ENCODE assay signal across 10 cellular contexts in the genomic region with DNA sequence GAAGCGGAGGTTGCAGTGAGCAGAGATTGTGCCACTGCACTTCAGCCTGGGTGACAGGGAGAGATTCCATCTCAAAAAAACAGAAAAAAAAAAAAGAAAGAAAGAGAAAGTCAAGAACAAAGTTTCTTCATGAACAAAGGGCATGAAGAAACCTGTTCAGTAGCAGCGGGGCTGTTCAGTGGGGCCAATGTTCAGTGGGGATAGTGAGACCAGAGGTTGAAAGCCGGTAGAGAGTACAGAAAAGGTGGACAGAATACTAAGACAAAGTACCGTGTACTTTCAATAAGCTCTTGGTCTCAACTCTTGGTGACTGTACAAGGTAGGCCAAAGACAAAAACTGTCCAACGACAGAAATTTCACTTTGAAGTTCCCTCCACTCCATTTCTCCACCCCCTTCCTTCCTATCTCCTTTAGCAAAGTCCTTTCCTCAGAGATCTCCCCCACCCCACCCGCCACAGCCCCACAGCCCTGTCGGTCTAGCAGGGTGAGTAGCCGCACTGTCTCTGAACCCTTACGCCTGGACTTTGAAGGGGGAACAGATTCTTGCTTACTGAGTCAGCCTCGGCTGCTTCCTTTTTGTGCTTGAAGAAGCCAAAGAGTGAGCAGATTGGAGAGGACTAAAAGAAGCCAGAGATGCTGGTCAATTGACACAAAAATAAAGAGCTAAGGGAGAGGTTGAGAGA. TPM values are rescaled to one million over a fixed set of nuclear protein-coding genes. Genes with fewer than 3 reads are reported as not detected.
DNase-seq lines count a peak whose midpoint lies in the region; ATAC-seq, FAIRE-seq and TF ChIP-seq lines count a peak whose summit lies in the region.
"Had no signal": no experiment of that assay in that cellular context is flagged by ENCODE, and none has a peak within 500 bp of the region (broad histone marks: within the 10 kb centered on the region; RNA-seq: fewer than 3 reads in every experiment).

No MANE protein-coding gene starts in this region.

- in situ Hi-C loops in astrocyte of the cerebellum (cut with HindIII; ENCODE audit: low sequenced_read_pairs), result no loop called here

- FAIRE-seq in HTR-8/SVneo (lab: Jason Lieb, UNC), result peak; percentile 97

- DNase-seq in HTR-8/SVneo (ENCODE audit: insufficient read length, low spot score), result peak; percentile 94
- DNase-seq in astrocyte of the cerebellum (ENCODE audit: low read depth), result peak; percentile 60
- DNase-seq in islet precursor cell, result peak; percentile 96
- no peak for DNase-seq in thoracic aorta (ENCODE audit: low spot score)
- no peak for DNase-seq in GM19240 (ENCODE audit: insufficient read length, low spot score)
- DNase-seq in activated CD4-positive, alpha-beta T cell treated with anti-CD3 and anti-CD28 coated beads, Interleukin-2, amount 10 ng/mL, durations not matched to agents 24 days and 14 days, result no peak
- DNase-seq in testis, result no peak
- DNase-seq: stimulated activated CD4-positive, alpha-beta T cell treated with anti-CD3 and anti-CD28 coated beads, Interleukin-15, amount 100 ng/mL, for 24 hours; T1000 had no signal

- ATAC-seq in thoracic aorta (ENCODE audit: insufficient number of reproducible peaks, low FRiP score, low read depth) (no peak), HG03439 (IDR thresholded peaks at IDR 0.05; ENCODE audit: unreplicated experiment) (no peak)

- H3K27ac ChIP-seq in thoracic aorta (peak overlapping the region; percentile 56 to 79), testis (no peak overlapping the region)

- 70 to 83% methylated on average over 10 of the region's 10 CpGs for WGBS in testis, 2 donors

- TF ChIP-seq POLR2A in testis (IDR thresholded peaks at IDR 0.05), result no peak

- H3K27ac Mint-ChIP-seq in activated CD4-positive, alpha-beta T cell treated with anti-CD3 and anti-CD28 coated beads, Interleukin-2, amount 10 ng/mL, durations not matched to agents 24 days and 14 days, result no peak overlapping the region

- H3K27me3 ChIP-seq in thoracic aorta (replicated peaks; ENCODE audit: insufficient read depth), result no peaks in the 10 kb centered on the region
- no peaks in the 10 kb centered on the region for H3K27me3 ChIP-seq in testis

- intact Hi-C loops in activated CD4-positive, alpha-beta T cell treated with anti-CD3 and anti-CD28 coated beads, Interleukin-2, amount 10 ng/mL, durations not matched to agents 24 days and 14 days (cut with micrococcal nuclease), result no loop called here
- intact Hi-C loops in testis (cut with DNase I; ENCODE audit: low total_unique reads), result no loop called here

- H3K9me3 ChIP-seq in thoracic aorta (no peaks in the 10 kb centered on the region), testis (no peaks in the 10 kb centered on the region)

- peaks cover 27% of the 10 kb centered on the region for H3K4me1 Mint-ChIP-seq in activated CD4-positive, alpha-beta T cell treated with anti-CD3 and anti-CD28 coated beads, Interleukin-2, amount 10 ng/mL, durations not matched to agents 24 days and 14 days

- H3K4me3 ChIP-seq in astrocyte of the cerebellum (ENCODE audit: low read depth, low read length) (no peak overlapping the region), thoracic aorta (no peak overlapping the region), testis (no peak overlapping the region)

- peaks cover 22% of the 10 kb centered on the region for H3K27me3 Mint-ChIP-seq in activated CD4-positive, alpha-beta T cell treated with anti-CD3 and anti-CD28 coated beads, Interleukin-2, amount 10 ng/mL, durations not matched to agents 24 days and 14 days

- H3K36me3 ChIP-seq in thoracic aorta, result no peaks in the 10 kb centered on the region
- H3K36me3 ChIP-seq in testis (ENCODE audit: low read depth, missing control alignments), result no peaks in the 10 kb centered on the region

- H3K4me3 Mint-ChIP-seq in activated CD4-positive, alpha-beta T cell treated with anti-CD3 and anti-CD28 coated beads, Interleukin-2, amount 10 ng/mL, durations not matched to agents 24 days and 14 days, result no peak overlapping the region

- peaks cover 30 to 46% of the 10 kb centered on the region in 2 donors for H3K4me1 ChIP-seq in thoracic aorta (ENCODE audit: control insufficient read depth in 1 of 2, low read depth in 2 of 2)
- H3K4me1 ChIP-seq in testis, result peaks cover 36% of the 10 kb centered on the region

- no peaks in the 10 kb centered on the region for H3K9me3 Mint-ChIP-seq in activated CD4-positive, alpha-beta T cell treated with anti-CD3 and anti-CD28 coated beads, Interleukin-2, amount 10 ng/mL, durations not matched to agents 24 days and 14 days

- H3K36me3 Mint-ChIP-seq in activated CD4-positive, alpha-beta T cell treated with anti-CD3 and anti-CD28 coated beads, Interleukin-2, amount 10 ng/mL, durations not matched to agents 24 days and 14 days (ENCODE audit: low read depth), result no peaks in the 10 kb centered on the region

- no peak for TF ChIP-seq CTCF in astrocyte of the cerebellum (IDR thresholded peaks at IDR 0.05; ENCODE audit: low read depth, low read length, missing control alignments)
- TF ChIP-seq CTCF in thoracic aorta (IDR thresholded peaks at IDR 0.05), result no peak
- TF ChIP-seq CTCF in testis (IDR thresholded peaks at IDR 0.05), result no peak

RNA-seq across cellular contexts. Expression of a gene that starts 44.3 kb away (rescaled TPM):
- total RNA-seq in thoracic aorta (1,000 to 10,000 TPM in 1 of 2 donors, 100 to 1,000 TPM in 1; 358 to 3,038 TPM), testis (10 to 100 TPM; 44.2 to 66.1 TPM)
- total RNA-seq in activated CD4-positive, alpha-beta T cell treated with anti-CD3 and anti-CD28 coated beads, Interleukin-2, amount 10 ng/mL, durations not matched to agents 24 days and 14 days, result 26.5 and 29.6 TPM in 2 replicates
- 247 TPM for polyA plus RNA-seq in testis (ENCODE audit: insufficient read depth, low read depth, low replicate concordance)

RNA-seq across cellular contexts. Expression of a gene that starts 57.9 kb away (rescaled TPM):
- 100 to 1,000 TPM; 258 to 342 TPM for total RNA-seq in thoracic aorta
- total RNA-seq in activated CD4-positive, alpha-beta T cell treated with anti-CD3 and anti-CD28 coated beads, Interleukin-2, amount 10 ng/mL, durations not matched to agents 24 days and 14 days, result 192 and 200 TPM in 2 replicates
- total RNA-seq in testis, result 100 to 1,000 TPM; 255 to 334 TPM
- polyA plus RNA-seq in testis (ENCODE audit: insufficient read depth, low read depth, low replicate concordance), result 417 TPM

Comparison
In these comparisons a context has a peak if more than half of its experiments do, and no peak if none do; other contexts are left out.
1. DNase-seq: peak in HTR-8/SVneo (single experiment), astrocyte of the cerebellum (single experiment) and islet precursor cell (single experiment); none in thoracic aorta (single experiment), GM19240 (single experiment), activated CD4-positive, alpha-beta T cell treated with anti-CD3 and anti-CD28 coated beads, Interleukin-2, amount 10 ng/mL, durations not matched to agents 24 days and 14 days (single experiment) and testis (single experiment).
2. H3K27ac ChIP-seq: peak in thoracic aorta (2 of 2); none in testis (0 of 2).
3. RNA of a gene that starts 44.3 kb away (total RNA-seq): 358 to 3,038 TPM in thoracic aorta; 44.2 to 66.1 TPM in testis and 26.5 to 29.6 TPM in activated CD4-positive, alpha-beta T cell treated with anti-CD3 and anti-CD28 coated beads, Interleukin-2, amount 10 ng/mL, durations not matched to agents 24 days and 14 days; every median in the first group is over 4 times any median in the second.